Comparison of ENCODE assay signal across 23 cellular contexts in genomic region chr18:45654677-45655076, GRCh38. TPM values are rescaled to one million over a fixed set of nuclear protein-coding genes. Genes with fewer than 3 reads are reported as not detected.
"Had no signal": no experiment of that assay in that cellular context is flagged by ENCODE, and none has a peak within 500 bp of the region (broad histone marks: within the 10 kb centered on the region; RNA-seq: fewer than 3 reads in every experiment).

No MANE protein-coding gene starts in this region.

- H3K27me3 Mint-ChIP-seq: progenitor cell of endocrine pancreas had no signal

- ATAC-seq: gastrocnemius medialis, heart left ventricle, mucosa of descending colon, T-cell had no signal

- H3K9me3 ChIP-seq: gastrocnemius medialis, heart left ventricle, left ventricle myocardium inferior, mucosa of descending colon, right atrium auricular region, SK-N-SH, stomach had no signal

- H3K27ac ChIP-seq: dorsolateral prefrontal cortex, gastrocnemius medialis, heart left ventricle, left ventricle myocardium inferior, right atrium auricular region, stomach had no signal

- H3K36me3 Mint-ChIP-seq: brain, naive B cell, T-cell, type B pancreatic cell had no signal

- H3K4me1 ChIP-seq: gastrocnemius medialis, left ventricle myocardium inferior, right atrium auricular region, stomach had no signal

- H3K36me3 ChIP-seq: gastrocnemius medialis, heart left ventricle, left ventricle myocardium inferior, right atrium auricular region, stomach had no signal

- H3K4me3 Mint-ChIP-seq: activated B cell treated with CpG ODN at 0.5 μM for 24 hours; activated T-cell treated with anti-CD3 and anti-CD28 coated beads, Interleukin-2, amount 50 U/mL, for 4 hours; brain; naive B cell; neural crest cell; T-cell; type B pancreatic cell had no signal

- H3K4me3 ChIP-seq: dorsolateral prefrontal cortex, gastrocnemius medialis, heart left ventricle, left ventricle myocardium inferior, mucosa of descending colon, right atrium auricular region, stomach had no signal

- H3K9me3 Mint-ChIP-seq: activated B cell treated with CpG ODN at 0.5 μM for 24 hours; activated T-cell treated with anti-CD3 and anti-CD28 coated beads, Interleukin-2, amount 50 U/mL, for 4 hours; naive B cell; neural crest cell; T-cell had no signal

- H3K4me1 Mint-ChIP-seq: activated B cell treated with CpG ODN at 0.5 μM for 24 hours, brain, naive B cell, neural crest cell had no signal

- DNase-seq: activated B cell treated with CpG ODN at 0.5 μM for 24 hours; activated CD4-positive, alpha-beta T cell treated with anti-CD3 and anti-CD28 coated beads, Interleukin-2, amount 50 U/mL, for 1 hour; activated T-cell treated with anti-CD3 and anti-CD28 coated beads, Interleukin-2, amount 50 U/mL, for 4 hours; anterior cingulate cortex; central memory CD4-positive, alpha-beta T cell; dorsolateral prefrontal cortex; gastrocnemius medialis; heart left ventricle; left ventricle myocardium inferior; mucosa of descending colon; naive B cell; Right ventricle myocardium superior; SK-N-SH; stomach; T-cell; T-helper 9 cell had no signal

- H3K27ac Mint-ChIP-seq: activated B cell treated with CpG ODN at 0.5 μM for 24 hours, brain, progenitor cell of endocrine pancreas, T-cell, type B pancreatic cell had no signal

- H3K27me3 ChIP-seq: dorsolateral prefrontal cortex, gastrocnemius medialis, heart left ventricle, right atrium auricular region, stomach had no signal

RNA-seq across cellular contexts. Expression of gene SLC14A2, which starts 39.4 kb away (rescaled TPM):
- total RNA-seq: activated B cell treated with CpG ODN at 0.5 μM for 24 hours; activated T-cell treated with anti-CD3 and anti-CD28 coated beads, Interleukin-2, amount 50 U/mL, for 4 hours; kidney epithelial cell; neural crest cell; Right ventricle myocardium superior; temporal lobe had no signal
